In genomic region chr16:3254309-3254708, GRCh38 we compare ENCODE assay signal across 20 cellular contexts. TPM values are rescaled to one million over a fixed set of nuclear protein-coding genes. Genes with fewer than 3 reads are reported as not detected.
DNase-seq lines count a peak whose midpoint lies in the region; ATAC-seq and TF ChIP-seq lines count a peak whose summit lies in the region.
"Had no signal": no experiment of that assay in that cellular context is flagged by ENCODE, and none has a peak within 500 bp of the region (broad histone marks: within the 10 kb centered on the region; RNA-seq: fewer than 3 reads in every experiment).

No MANE protein-coding gene starts in this region.

- WGBS in SK-N-SH (ENCODE audit: low lambda C conversion rate): 30% methylated on average over 28 of the region's 35 CpGs

- H3K4me3 ChIP-seq in SK-N-SH (ENCODE audit: low read depth in 2 of 2, low read length in 1 of 2) (no peak overlapping the region), mononuclear cell (ENCODE audit: low read length) (peak overlapping the region; percentile 57)
- H3K4me3 ChIP-seq: BLaER1, GM12878 had no signal

- intact Hi-C loops in posterior vena cava (cut with DNase I): no loop called here
- intact Hi-C loops in sciatic nerve (cut with DNase I): no loop called here

- H3K9me3 ChIP-seq in SK-N-SH: no peaks in the 10 kb centered on the region
- no peaks in the 10 kb centered on the region for H3K9me3 ChIP-seq in mononuclear cell (ENCODE audit: low read depth, low read length)
- H3K9me3 ChIP-seq: BLaER1 had no signal

- no peaks in the 10 kb centered on the region for H4K20me1 ChIP-seq in SK-N-SH (ENCODE audit: insufficient read depth)
- H4K20me1 ChIP-seq: BLaER1 had no signal

- no peak for TF ChIP-seq CTCF in SK-N-SH (IDR thresholded peaks at IDR 0.05)

- peaks cover 58% of the 10 kb centered on the region for H3K27me3 ChIP-seq in SK-N-SH (ENCODE audit: insufficient read depth)
- H3K27me3 ChIP-seq in mononuclear cell (ENCODE audit: insufficient read depth, low read length): no peaks in the 10 kb centered on the region
- H3K27me3 ChIP-seq: BLaER1 had no signal

- H3K4me1 ChIP-seq in SK-N-SH (ENCODE audit: control insufficient read depth in 1 of 2, insufficient read depth in 2 of 2, low read depth in 1 of 2, low read length in 1 of 2) (no peaks in the 10 kb centered on the region), mononuclear cell (ENCODE audit: insufficient read depth, low read length) (peaks cover 70% of the 10 kb centered on the region)
- H3K4me1 ChIP-seq: BLaER1 had no signal

- no peaks in the 10 kb centered on the region for H3K36me3 ChIP-seq in SK-N-SH (replicated peaks in 1 of 2; ENCODE audit: control insufficient read depth in 1 of 2, insufficient read depth in 2 of 2, low read length in 1 of 2)
- H3K36me3 ChIP-seq: BLaER1 had no signal

- no peak overlapping the region for H2AFZ ChIP-seq in SK-N-SH (ENCODE audit: low read depth)

- TF ChIP-seq RAD21 in SK-N-SH (IDR thresholded peaks at IDR 0.05; ENCODE audit: low read length): no peak

- CTCF ChIA-PET in SK-N-SH (lab: Yijun Ruan, JAX): interaction anchor here (1.5 kb wide), 1 partner anchor 10 kb away, joined by 5 read pairs; no protein-coding TSS in a partner anchor

- POLR2A ChIA-PET in SK-N-SH (lab: Yijun Ruan, JAX): no interaction called here

- no peaks in the 10 kb centered on the region for H3F3A ChIP-seq in SK-N-SH (replicated peaks; ENCODE audit: insufficient read depth)

- H3K9me2 ChIP-seq in SK-N-SH: no peaks in the 10 kb centered on the region

- H3K79me2 ChIP-seq in SK-N-SH (ENCODE audit: insufficient read depth): no peaks in the 10 kb centered on the region

- H3K9ac ChIP-seq in SK-N-SH: no peak overlapping the region
- H3K9ac ChIP-seq: BLaER1 had no signal

- ATAC-seq in SK-N-SH treated with all-trans-retinoic acid at 6 μM for 48 hours (no peak), HG02870 (IDR thresholded peaks at IDR 0.05; ENCODE audit: unreplicated experiment) (no peak), sciatic nerve (no peak)
- ATAC-seq: GM12878 had no signal

- H3K4me2 ChIP-seq in SK-N-SH: no peak overlapping the region
- H3K4me2 ChIP-seq: BLaER1 had no signal

- TF ChIP-seq EP300 in SK-N-SH (IDR thresholded peaks at IDR 0.05; ENCODE audit: borderline replicate concordance in 1 of 2, low read depth in 1 of 2, low read length in 1 of 2): no peak

- H3K27ac ChIP-seq in SK-N-SH (ENCODE audit: low read depth in 2 of 2, low read length in 1 of 2): no peak overlapping the region
- H3K27ac ChIP-seq: 22Rv1, BLaER1, C4-2B had no signal

- DNase-seq in SK-N-SH (peak; percentile 41), posterior vena cava (ENCODE audit: low spot score) (peak; percentile 70), SIG-M5 treated with dmso at 0.1 percent for 504 hours (lab: John Stamatoyannopoulos, UW; ENCODE audit: unreplicated experiment) (no peak), sciatic nerve (ENCODE audit: low spot score) (no peak)
- DNase-seq: CD4-positive, alpha-beta T cell; CD8-positive, alpha-beta memory T cell; DMS 273 treated with DMSO at 0.1 percent for 48 hours; DMS79; EL; GDM1; GOT3; HCEC 1CT had no signal

TF ChIP-seq in SK-N-SH, 30 proteins besides CTCF, POLR2A, EP300 and RAD21:
- TF ChIP-seq USF2 (IDR thresholded peaks at IDR 0.05; ENCODE audit: borderline replicate concordance, low read depth, low read length) (no peak), CHD2 (IDR thresholded peaks at IDR 0.05; ENCODE audit: low read length, partially characterized antibody) (no peak), NRF1 (IDR thresholded peaks at IDR 0.05; ENCODE audit: low read depth, low read length) (no peak), ELF1 (IDR thresholded peaks at IDR 0.05) (no peak)

TF ChIP-seq in SK-N-SH treated with all-trans-retinoic acid at 6 μM for 48 hours, 23 proteins besides CTCF, POLR2A, EP300 and RAD21:
- TF ChIP-seq RARB (CRISPR knock-in tag; IDR thresholded peaks at IDR 0.05) (no peak), ZFP30 (CRISPR knock-in tag; IDR thresholded peaks at IDR 0.05) (no peak)
- TF ChIP-seq, protein P1, sequence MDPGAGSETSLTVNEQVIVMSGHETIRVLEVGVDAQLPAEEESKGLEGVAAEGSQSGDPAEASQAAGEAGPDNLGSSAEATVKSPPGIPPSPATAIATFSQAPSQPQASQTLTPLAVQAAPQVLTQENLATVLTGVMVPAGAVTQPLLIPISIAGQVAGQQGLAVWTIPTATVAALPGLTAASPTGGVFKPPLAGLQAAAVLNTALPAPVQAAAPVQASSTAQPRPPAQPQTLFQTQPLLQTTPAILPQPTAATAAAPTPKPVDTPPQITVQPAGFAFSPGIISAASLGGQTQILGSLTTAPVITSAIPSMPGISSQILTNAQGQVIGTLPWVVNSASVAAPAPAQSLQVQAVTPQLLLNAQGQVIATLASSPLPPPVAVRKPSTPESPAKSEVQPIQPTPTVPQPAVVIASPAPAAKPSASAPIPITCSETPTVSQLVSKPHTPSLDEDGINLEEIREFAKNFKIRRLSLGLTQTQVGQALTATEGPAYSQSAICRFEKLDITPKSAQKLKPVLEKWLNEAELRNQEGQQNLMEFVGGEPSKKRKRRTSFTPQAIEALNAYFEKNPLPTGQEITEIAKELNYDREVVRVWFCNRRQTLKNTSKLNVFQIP (CRISPR knock-in tag; IDR thresholded peaks at IDR 0.05; ENCODE audit: borderline replicate concordance, low read depth): no peak

RNA-seq across cellular contexts. Expression of gene MEFV, which starts 2.1 kb away (rescaled TPM):
- 0.02 TPM in 1 of 2 replicates, not detected in the other for polyA plus RNA-seq in SK-N-SH (2012; rRNA removed)
- 0.01 TPM in 1 of 2 replicates, not detected in the other for polyA plus RNA-seq in SK-N-SH (2012; cell fraction: cytosol; rRNA removed)
- polyA plus RNA-seq in SK-N-SH (2012; cell fraction: nucleus; rRNA removed): 0.04 and 0.06 TPM in 2 replicates
- 26.7 TPM for total RNA-seq in mononuclear cell
- 1 to 10 TPM; 1.9 to 4.9 TPM for total RNA-seq in posterior vena cava
- total RNA-seq in sciatic nerve: 3.0 TPM
- polyA plus RNA-seq: AG04450; CD8-positive, alpha-beta memory T cell had no signal

RNA-seq across cellular contexts. Expression of gene ZNF200, which starts 19.4 kb away (rescaled TPM):
- polyA plus RNA-seq in SK-N-SH (2012; rRNA removed): 2.8 and 3.5 TPM in 2 replicates
- 3.0 and 3.3 TPM in 2 replicates for polyA plus RNA-seq in SK-N-SH (2012; cell fraction: cytosol; rRNA removed)
- 6.8 and 7.9 TPM in 2 replicates for polyA plus RNA-seq in SK-N-SH (2012; cell fraction: nucleus; rRNA removed)
- total RNA-seq in mononuclear cell (4.5 TPM), posterior vena cava (1 to 10 TPM; 5.1 to 6.9 TPM), sciatic nerve (7.4 TPM)

RNA-seq across cellular contexts. Expression of gene ZNF263, which starts 29.0 kb away (rescaled TPM):
- polyA plus RNA-seq in SK-N-SH (2012; rRNA removed): 13.7 and 16.4 TPM in 2 replicates
- polyA plus RNA-seq in SK-N-SH (2012; cell fraction: cytosol; rRNA removed): 13.2 and 14.7 TPM in 2 replicates
- 32.7 and 33.9 TPM in 2 replicates for polyA plus RNA-seq in SK-N-SH (2012; cell fraction: nucleus; rRNA removed)
- total RNA-seq in mononuclear cell (49.7 TPM), posterior vena cava (10 to 100 TPM; 19.8 to 21.2 TPM), sciatic nerve (31.4 TPM)

RNA-seq across cellular contexts. Expression of gene TIGD7, which starts 50.9 kb away (rescaled TPM):
- polyA plus RNA-seq in SK-N-SH (2012; rRNA removed): 1.2 and 2.3 TPM in 2 replicates
- 2.0 and 2.3 TPM in 2 replicates for polyA plus RNA-seq in SK-N-SH (2012; cell fraction: cytosol; rRNA removed)
- polyA plus RNA-seq in SK-N-SH (2012; cell fraction: nucleus; rRNA removed): 1.2 and 2.5 TPM in 2 replicates
- total RNA-seq in mononuclear cell (3.7 TPM), posterior vena cava (1 to 10 TPM; 6.4 to 9.1 TPM), sciatic nerve (9.9 TPM)

RNA-seq across cellular contexts. Expression of gene ZNF75A, which starts 51.0 kb away (rescaled TPM):
- polyA plus RNA-seq in SK-N-SH (2012; rRNA removed): 7.2 and 10.5 TPM in 2 replicates
- polyA plus RNA-seq in SK-N-SH (2012; cell fraction: cytosol; rRNA removed): 6.5 and 6.6 TPM in 2 replicates
- 17.5 and 33.2 TPM in 2 replicates for polyA plus RNA-seq in SK-N-SH (2012; cell fraction: nucleus; rRNA removed)
- total RNA-seq in mononuclear cell (34.8 TPM), posterior vena cava (10 to 100 TPM; 17.5 to 21.3 TPM), sciatic nerve (33.8 TPM)

Comparison
In these comparisons a context has a peak if more than half of its experiments do, and no peak if none do; other contexts are left out.
1. DNase-seq: peak in SK-N-SH (single experiment) and posterior vena cava (single experiment); none in SIG-M5 treated with dmso at 0.1 percent for 504 hours (single experiment) and sciatic nerve (single experiment).